In the genomic region with DNA sequence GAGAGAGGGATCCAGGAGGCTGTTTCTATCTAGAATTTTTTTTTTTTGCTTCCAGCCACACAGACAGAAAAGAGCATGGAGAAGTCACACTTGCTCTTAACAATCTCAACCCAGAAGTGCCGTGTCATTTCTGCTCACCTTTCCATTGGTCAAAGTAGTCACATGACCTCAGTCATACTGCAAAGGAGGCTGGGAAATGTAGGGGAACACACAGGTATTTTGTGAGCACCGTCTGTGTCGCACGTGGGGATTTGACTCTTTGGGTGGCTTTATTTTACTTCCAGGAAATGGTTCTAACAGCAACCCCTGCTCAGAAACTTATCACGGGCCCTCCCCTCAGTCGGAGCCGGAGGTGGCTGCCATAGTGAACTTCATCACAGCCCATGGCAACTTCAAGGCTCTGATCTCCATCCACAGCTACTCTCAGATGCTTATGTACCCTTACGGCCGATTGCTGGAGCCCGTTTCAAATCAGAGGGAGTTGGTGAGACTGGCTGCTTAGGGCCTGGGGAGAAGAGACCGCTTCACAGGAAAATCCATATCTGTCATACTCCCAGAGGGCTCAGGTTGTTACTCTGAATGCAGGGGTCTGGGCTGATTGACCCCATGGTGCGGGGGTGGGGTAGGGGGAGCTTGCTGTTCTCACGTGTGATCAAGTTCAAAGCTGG, we compare ENCODE assay signal across 1 cellular context.
TF ChIP-seq lines count a peak whose summit lies in the region.

No MANE protein-coding gene starts in this region.

TF ChIP-seq in HepG2, 621 proteins besides CTCF, POLR2A, EP300 and RAD21:
- TF ChIP-seq ZNF317 (CRISPR knock-in tag; IDR thresholded peaks at IDR 0.05) = no peak
- TF ChIP-seq NFYC (CRISPR knock-in tag; IDR thresholded peaks at IDR 0.05) = peak; percentile 35; the same call in 1 of the 2 replicates
- TF ChIP-seq ZNF431 (CRISPR knock-in tag; IDR thresholded peaks at IDR 0.05; ENCODE audit: borderline replicate concordance, low read depth) = no peak
- 0 out of 2 replicates have a peak, but pooled peaks have one; percentile 29 for TF ChIP-seq ZNF143 (CRISPR knock-in tag; IDR thresholded peaks at IDR 0.05)
